Comparison of ENCODE assay signal across 1 cellular context in the genomic region with DNA sequence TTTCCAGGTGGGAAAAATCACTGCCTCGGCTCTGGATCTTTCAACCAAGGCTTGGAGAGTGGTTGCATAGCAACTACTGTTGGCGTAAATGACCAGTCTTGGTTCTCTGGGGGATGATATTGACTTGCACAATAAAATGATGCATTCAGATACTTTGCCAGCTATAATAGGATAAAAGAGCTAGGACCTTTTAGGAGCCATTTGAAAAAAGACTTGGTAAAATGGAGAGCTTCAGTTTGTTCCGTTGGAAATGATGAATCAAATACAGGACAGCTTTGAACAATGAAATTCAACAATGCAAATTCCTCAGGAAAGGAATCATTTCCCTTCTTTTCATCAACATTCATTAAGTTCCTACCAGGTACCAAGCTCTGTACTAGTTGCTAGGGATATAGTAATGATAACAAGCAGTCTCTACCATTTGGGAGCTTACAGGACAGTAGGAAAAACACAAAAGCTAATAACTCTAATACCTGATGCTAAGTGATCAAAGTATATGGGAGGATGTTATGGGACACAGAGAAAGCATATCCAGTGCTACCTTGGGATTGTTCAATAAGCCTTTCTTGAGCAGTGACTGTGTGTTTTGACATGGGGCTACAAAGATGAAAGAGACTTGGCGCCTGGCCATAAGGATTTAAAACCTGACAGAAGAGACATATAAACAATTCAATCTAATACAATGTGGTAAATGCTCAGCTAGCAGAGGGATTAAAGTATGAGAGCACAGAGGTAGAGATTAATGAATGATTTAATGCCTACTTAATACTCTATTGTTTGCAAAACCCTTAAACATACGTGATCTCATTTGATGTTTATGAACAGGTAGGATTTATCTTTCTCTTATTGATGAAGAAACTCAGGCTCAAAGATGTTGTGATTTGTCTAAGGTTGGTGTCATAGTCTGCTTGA.
TF ChIP-seq lines count a peak whose summit lies in the region.

No MANE protein-coding gene starts in this region.

TF ChIP-seq in GM12878, 131 proteins besides CTCF, POLR2A, EP300 and RAD21 (continued from another document):
- TF ChIP-seq, protein P1, sequence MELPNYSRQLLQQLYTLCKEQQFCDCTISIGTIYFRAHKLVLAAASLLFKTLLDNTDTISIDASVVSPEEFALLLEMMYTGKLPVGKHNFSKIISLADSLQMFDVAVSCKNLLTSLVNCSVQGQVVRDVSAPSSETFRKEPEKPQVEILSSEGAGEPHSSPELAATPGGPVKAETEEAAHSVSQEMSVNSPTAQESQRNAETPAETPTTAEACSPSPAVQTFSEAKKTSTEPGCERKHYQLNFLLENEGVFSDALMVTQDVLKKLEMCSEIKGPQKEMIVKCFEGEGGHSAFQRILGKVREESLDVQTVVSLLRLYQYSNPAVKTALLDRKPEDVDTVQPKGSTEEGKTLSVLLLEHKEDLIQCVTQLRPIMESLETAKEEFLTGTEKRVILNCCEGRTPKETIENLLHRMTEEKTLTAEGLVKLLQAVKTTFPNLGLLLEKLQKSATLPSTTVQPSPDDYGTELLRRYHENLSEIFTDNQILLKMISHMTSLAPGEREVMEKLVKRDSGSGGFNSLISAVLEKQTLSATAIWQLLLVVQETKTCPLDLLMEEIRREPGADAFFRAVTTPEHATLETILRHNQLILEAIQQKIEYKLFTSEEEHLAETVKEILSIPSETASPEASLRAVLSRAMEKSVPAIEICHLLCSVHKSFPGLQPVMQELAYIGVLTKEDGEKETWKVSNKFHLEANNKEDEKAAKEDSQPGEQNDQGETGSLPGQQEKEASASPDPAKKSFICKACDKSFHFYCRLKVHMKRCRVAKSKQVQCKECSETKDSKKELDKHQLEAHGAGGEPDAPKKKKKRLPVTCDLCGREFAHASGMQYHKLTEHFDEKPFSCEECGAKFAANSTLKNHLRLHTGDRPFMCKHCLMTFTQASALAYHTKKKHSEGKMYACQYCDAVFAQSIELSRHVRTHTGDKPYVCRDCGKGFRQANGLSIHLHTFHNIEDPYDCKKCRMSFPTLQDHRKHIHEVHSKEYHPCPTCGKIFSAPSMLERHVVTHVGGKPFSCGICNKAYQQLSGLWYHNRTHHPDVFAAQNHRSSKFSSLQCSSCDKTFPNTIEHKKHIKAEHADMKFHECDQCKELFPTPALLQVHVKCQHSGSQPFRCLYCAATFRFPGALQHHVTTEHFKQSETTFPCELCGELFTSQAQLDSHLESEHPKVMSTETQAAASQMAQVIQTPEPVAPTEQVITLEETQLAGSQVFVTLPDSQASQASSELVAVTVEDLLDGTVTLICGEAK (IDR thresholded peaks at IDR 0.05; ENCODE audit: borderline replicate concordance), result no peak
- TF ChIP-seq SREBF2 (IDR thresholded peaks at IDR 0.05; ENCODE audit: low read length) (no peak), SMAD5 (IDR thresholded peaks at IDR 0.05; ENCODE audit: low read depth) (no peak), JUNB (IDR thresholded peaks at IDR 0.05) (no peak), BHLHE40 (IDR thresholded peaks at IDR 0.05; ENCODE audit: borderline replicate concordance in 1 of 2, low read depth in 2 of 2, low read length in 1 of 2) (no peak), YY1 (IDR thresholded peaks at IDR 0.05; ENCODE audit: low read depth, low read length) (no peak), CBX5 (IDR thresholded peaks at IDR 0.05; ENCODE audit: low read depth) (no peak), NR2F1 (conservative IDR thresholded peaks at IDR 0.05) (no peak), RAD51 (IDR thresholded peaks at IDR 0.05) (no peak)
- TF ChIP-seq, protein P2, sequence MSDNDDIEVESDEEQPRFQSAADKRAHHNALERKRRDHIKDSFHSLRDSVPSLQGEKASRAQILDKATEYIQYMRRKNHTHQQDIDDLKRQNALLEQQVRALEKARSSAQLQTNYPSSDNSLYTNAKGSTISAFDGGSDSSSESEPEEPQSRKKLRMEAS (IDR thresholded peaks at IDR 0.05; ENCODE audit: low read depth, low read length), result no peak
